In genomic region chr11:116986521-116987105, GRCh38 we compare ENCODE assay signal across 8 cellular contexts.
DNase-seq lines count a peak whose midpoint lies in the region; ATAC-seq and TF ChIP-seq lines count a peak whose summit lies in the region.

No MANE protein-coding gene starts in this region.

- H3K4me3 ChIP-seq in mammary epithelial cell (replicated peaks in 1 of 3; ENCODE audit: insufficient read depth in 1 of 3, low read depth in 2 of 3, low read length in 3 of 3), result peak overlapping the region in 2 of 3 experiments; percentile 11 to 27

- BruUV-seq in mammary epithelial cell (replicated peaks; lab: Mats Ljungman, UMichigan), result TSS peak; percentile 60

- H3K4me1 Mint-ChIP-seq in naive B cell, result peaks cover 60 to 91% (median 78%) of the 10 kb centered on the region in 3 donors

- peak overlapping the region; percentile 65 for H3K4me2 ChIP-seq in mammary epithelial cell (ENCODE audit: insufficient read depth, low read depth, low read length)

- H2AFZ ChIP-seq in mammary epithelial cell (ENCODE audit: low read depth, low read length), result no peak overlapping the region

- no peaks in the 10 kb centered on the region for H3K36me3 Mint-ChIP-seq in naive B cell

- H3K9me3 ChIP-seq in mammary epithelial cell (replicated peaks; ENCODE audit: insufficient read depth, low read length), result no peaks in the 10 kb centered on the region

- H3K27me3 Mint-ChIP-seq in naive B cell, result no peaks in the 10 kb centered on the region

- in situ Hi-C loops in mammary epithelial cell (cut with MboI; ENCODE audit: low sequenced_read_pairs in 2 of 2), result loop anchor here in 1 of 2 donors (10.0 kb wide), 1 partner anchor 108 kb away; the partner anchor contains the start of gene SIK3

- H3K4me1 ChIP-seq in mammary epithelial cell (ENCODE audit: insufficient read depth, low read length), result peaks cover 61% of the 10 kb centered on the region

- peak overlapping the region; percentile 1 to 77 (median 64) for H3K4me3 Mint-ChIP-seq in naive B cell

- peaks cover 63% of the 10 kb centered on the region for H3K79me2 ChIP-seq in mammary epithelial cell (ENCODE audit: insufficient read depth, low read length)

- H3K27ac Mint-ChIP-seq in naive B cell, result peak overlapping the region; percentile 40 to 93 (median 80)

- no peaks in the 10 kb centered on the region for H3K36me3 ChIP-seq in mammary epithelial cell (ENCODE audit: insufficient read depth, low read length)

- CTCF ChIA-PET in mammary epithelial cell (lab: Charles Lee; ENCODE audit: low non-redundant PET), result interaction anchor here (0.6 kb wide), 1 partner anchor 69 kb away, joined by 3 read pairs; no protein-coding TSS in a partner anchor

- no peak for TF ChIP-seq CTCF in mammary epithelial cell (conservative IDR thresholded peaks at IDR 0.05 in 1 of 2, IDR thresholded peaks at IDR 0.05 in 1 of 2; ENCODE audit: extremely low read depth in 1 of 2, insufficient read depth in 1 of 2, low read depth in 1 of 2, low read length in 2 of 2)

- H3K9me3 Mint-ChIP-seq in naive B cell, result peaks cover 0 to 2% (median 0%) of the 10 kb centered on the region in 7 donors

- WGBS in mammary epithelial cell (ENCODE audit: low coverage, missing lambda C conversion rate), result 5% methylated on average over 2 of the region's 2 CpGs

- peak overlapping the region; percentile 84 for H3K27ac ChIP-seq in mammary epithelial cell (ENCODE audit: insufficient read depth, low read depth, low read length)

- dilution Hi-C loops in mammary epithelial cell (cut with HindIII; ENCODE audit: low sequenced_read_pairs), result no loop called here

- peak overlapping the region; percentile 32 for H3K9ac ChIP-seq in mammary epithelial cell (ENCODE audit: insufficient read depth, low read length)

- H3K27me3 ChIP-seq in mammary epithelial cell (ENCODE audit: insufficient read depth, low read length), result no peaks in the 10 kb centered on the region

- DNase-seq in DMS79 (lab: John Stamatoyannopoulos, UW), result peak; percentile 77
- peak; percentile 1 for DNase-seq in NCI-H460 (ENCODE audit: extremely low read depth, low read depth)
- DNase-seq in mammary epithelial cell, result peak; percentile 94
- peak; percentile 54 for DNase-seq in naive B cell
- DNase-seq in epidermal melanocyte (ENCODE audit: insufficient read length, low spot score), result no peak
- no peak for DNase-seq in NCI-H2196 (lab: John Stamatoyannopoulos, UW; ENCODE audit: unreplicated experiment)

- intact Hi-C loops in mammary epithelial cell (cut with micrococcal nuclease), result loop anchor here (2.0 kb wide), 2 partner anchors 24 to 110 kb away; no protein-coding TSS in a partner anchor

- peak; percentile 60 for ATAC-seq in GM21825 (IDR thresholded peaks at IDR 0.05; ENCODE audit: unreplicated experiment)
- ATAC-seq in naive B cell (ENCODE audit: low read depth in 2 of 2), result peak; percentile 92 to 94
- ATAC-seq in GM21367 (IDR thresholded peaks at IDR 0.05; ENCODE audit: unreplicated experiment), result no peak

- no peaks in the 10 kb centered on the region for H4K20me1 ChIP-seq in mammary epithelial cell (ENCODE audit: insufficient read depth, low read length)

Comparison
In these comparisons a context has a peak if more than half of its experiments do, and no peak if none do; other contexts are left out.
1. DNase-seq: peak in DMS79 (single experiment), NCI-H460 (single experiment), mammary epithelial cell (single experiment) and naive B cell (single experiment); none in epidermal melanocyte (single experiment) and NCI-H2196 (single experiment).